In the genomic region with DNA sequence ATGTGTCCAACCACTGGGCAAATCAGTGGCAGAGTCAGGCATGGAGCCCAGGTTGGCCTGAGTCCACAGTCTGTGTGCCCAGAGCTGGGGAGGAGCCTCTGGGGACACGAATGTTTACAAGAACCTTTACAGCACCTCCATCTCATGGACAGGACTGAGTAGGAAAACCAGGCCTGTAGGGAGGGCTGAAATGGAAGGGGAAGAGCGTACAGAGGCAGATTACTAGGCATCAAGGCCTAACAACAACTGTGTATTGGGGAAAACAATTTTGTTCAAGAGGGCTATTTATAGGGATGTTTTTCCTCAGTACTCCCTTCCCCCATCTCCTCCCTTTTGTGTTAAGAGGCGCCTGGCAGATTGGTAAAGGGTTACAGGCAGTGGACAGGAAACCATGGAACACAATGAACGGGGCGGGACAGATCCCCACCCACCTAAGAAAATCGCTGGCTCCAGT, we compare ENCODE assay signal across 12 cellular contexts. TPM values are rescaled to one million over a fixed set of nuclear protein-coding genes. Genes with fewer than 3 reads are reported as not detected.
DNase-seq lines count a peak whose midpoint lies in the region; ATAC-seq and TF ChIP-seq lines count a peak whose summit lies in the region.
"Had no signal": no experiment of that assay in that cellular context is flagged by ENCODE, and none has a peak within 500 bp of the region (broad histone marks: within the 10 kb centered on the region; RNA-seq: fewer than 3 reads in every experiment).

No MANE protein-coding gene starts in this region.

- intact Hi-C loops in left colon (cut with DNase I, micrococcal nuclease) (no loop called here), OCI-LY7 (cut with micrococcal nuclease; ENCODE audit: unreplicated experiment) (no loop called here)

- H3K27ac ChIP-seq in smooth muscle cell (ENCODE audit: low read depth), result no peak overlapping the region
- no peak overlapping the region for H3K27ac ChIP-seq in OCI-LY7 (ENCODE audit: low read depth, low read length, poor library complexity, severe bottlenecking)
- no peak overlapping the region for H3K27ac ChIP-seq in brain microvascular endothelial cell
- H3K27ac ChIP-seq: KMS-11 had no signal

- in situ Hi-C loops in brain microvascular endothelial cell (cut with HindIII; ENCODE audit: low pct_ligation_motif_present, low sequenced_read_pairs), result no loop called here

- CTCF ChIA-PET in OCI-LY7 (lab: Charles Lee; ENCODE audit: unreplicated experiment), result no interaction called here

- H3K9me3 ChIP-seq in smooth muscle cell (replicated peaks; ENCODE audit: low read depth), result no peaks in the 10 kb centered on the region
- peaks cover 8% of the 10 kb centered on the region; the same call in 1 of the 2 replicates for H3K9me3 ChIP-seq in OCI-LY7 (ENCODE audit: low read length)

- H4K20me1 ChIP-seq in smooth muscle cell (ENCODE audit: low read depth), result no peaks in the 10 kb centered on the region
- no peaks in the 10 kb centered on the region for H4K20me1 ChIP-seq in OCI-LY7 (ENCODE audit: insufficient read depth, low read length)

- no peak overlapping the region for H3K4me3 ChIP-seq in LNCaP clone FGC (ENCODE audit: low read depth, low read length)
- H3K4me3 ChIP-seq in cardiac fibroblast (replicated peaks in 1 of 2; ENCODE audit: low read depth in 2 of 2, low read length in 2 of 2), result no peak overlapping the region
- H3K4me3 ChIP-seq in smooth muscle cell, result no peak overlapping the region
- H3K4me3 ChIP-seq in OCI-LY7 (ENCODE audit: low read depth, low read length, poor library complexity, severe bottlenecking), result no peak overlapping the region
- no peak overlapping the region for H3K4me3 ChIP-seq in brain microvascular endothelial cell (ENCODE audit: low read depth, low read length)

- H3K9me2 ChIP-seq in OCI-LY7 (ENCODE audit: insufficient read depth, low read length), result no peaks in the 10 kb centered on the region

- no peak overlapping the region for H3K9ac ChIP-seq in smooth muscle cell (ENCODE audit: low read depth)
- H3K9ac ChIP-seq: KMS-11 had no signal

- H3F3A ChIP-seq in smooth muscle cell (ENCODE audit: low read depth), result no peaks in the 10 kb centered on the region

- 80% methylated on average over 6 of the region's 6 CpGs for WGBS in smooth muscle cell (ENCODE audit: low lambda C conversion rate)

- no TSS peak for BruUV-seq in OCI-LY7 (replicated peaks; lab: Mats Ljungman, UMichigan)

- H3K4me1 ChIP-seq in smooth muscle cell (ENCODE audit: low read depth), result no peaks in the 10 kb centered on the region
- no peaks in the 10 kb centered on the region for H3K4me1 ChIP-seq in OCI-LY7 (ENCODE audit: insufficient read depth, low read length, poor library complexity, severe bottlenecking)

- H3K27me3 ChIP-seq in smooth muscle cell (ENCODE audit: low read depth) (no peaks in the 10 kb centered on the region), brain microvascular endothelial cell (replicated peaks) (no peaks in the 10 kb centered on the region)

- H2AFZ ChIP-seq in smooth muscle cell (ENCODE audit: low read depth) (peak overlapping the region; percentile 30), OCI-LY7 (ENCODE audit: low read length) (no peak overlapping the region)

- no peaks in the 10 kb centered on the region for H3K36me3 ChIP-seq in smooth muscle cell (ENCODE audit: low read depth)
- H3K36me3 ChIP-seq in OCI-LY7 (ENCODE audit: insufficient read depth, low read length), result no peaks in the 10 kb centered on the region
- no peaks in the 10 kb centered on the region for H3K36me3 ChIP-seq in brain microvascular endothelial cell (replicated peaks)

- DNase-seq in LNCaP clone FGC (ENCODE audit: low read depth) (peak; percentile 93), cardiac fibroblast (ENCODE audit: low read depth in 2 of 2) (peak; percentile 20 to 56), left colon (peak; percentile 40 to 54), smooth muscle cell (lab: John Stamatoyannopoulos, UW; ENCODE audit: unreplicated experiment) (no peak), GDM1 (lab: John Stamatoyannopoulos, UW) (no peak), OCI-LY7 (ENCODE audit: low spot score) (no peak), brain microvascular endothelial cell (no peak)
- DNase-seq: cortex of kidney; DMS53; stimulated activated CD4-positive, alpha-beta T cell treated with anti-CD3 and anti-CD28 coated beads, Interleukin-4, amount 100 ng/mL, for 24 hours had no signal

- peak; percentile 94 for ATAC-seq in left colon
- ATAC-seq in GM21528 (IDR thresholded peaks at IDR 0.05; ENCODE audit: low FRiP score, unreplicated experiment), result no peak

- no peaks in the 10 kb centered on the region for H3K79me2 ChIP-seq in smooth muscle cell (ENCODE audit: low read depth)
- no peaks in the 10 kb centered on the region for H3K79me2 ChIP-seq in OCI-LY7 (ENCODE audit: insufficient read depth, low read depth, low read length)

- POLR2A ChIA-PET in OCI-LY7 (lab: Charles Lee), result no interaction called here

- TF ChIP-seq CTCF in LNCaP clone FGC (IDR thresholded peaks at IDR 0.05; ENCODE audit: control insufficient read depth, extremely low read depth, insufficient read depth) (no peak), cardiac fibroblast (IDR thresholded peaks at IDR 0.05; ENCODE audit: low read depth, low read length) (no peak), smooth muscle cell (IDR thresholded peaks at IDR 0.05; ENCODE audit: borderline replicate concordance, insufficient read depth, poor library complexity, severe bottlenecking) (no peak), OCI-LY7 (conservative IDR thresholded peaks at IDR 0.05; ENCODE audit: low read length) (no peak), brain microvascular endothelial cell (IDR thresholded peaks at IDR 0.05; ENCODE audit: low read depth, low read length, missing control alignments) (no peak)

- H3K4me2 ChIP-seq in smooth muscle cell (no peak overlapping the region), OCI-LY7 (ENCODE audit: low read length) (no peak overlapping the region)
- H3K4me2 ChIP-seq: KMS-11 had no signal

RNA-seq across cellular contexts. Expression of a gene that starts 15.1 kb away (rescaled TPM):
- total RNA-seq in left colon (10 to 100 TPM; 10.7 to 12.1 TPM), smooth muscle cell (10.9 and 15.4 TPM in 2 replicates), OCI-LY7 (2022) (2.8 and 4.0 TPM in 2 replicates)
- 5.6 and 6.1 TPM in 2 replicates for polyA plus RNA-seq in smooth muscle cell
- total RNA-seq in OCI-LY7 (2014; rRNA removed; shearing (Covaris generic)), result 4.1 TPM in 2 replicates

RNA-seq across cellular contexts. Expression of a gene that starts 38.5 kb away (rescaled TPM):
- 10 to 100 TPM; 58.1 to 60.4 TPM for total RNA-seq in left colon
- total RNA-seq in smooth muscle cell, result 33.5 and 37.3 TPM in 2 replicates
- polyA plus RNA-seq in smooth muscle cell, result 28.8 and 36.8 TPM in 2 replicates
- 17.3 and 20.3 TPM in 2 replicates for total RNA-seq in OCI-LY7 (2014; rRNA removed; shearing (Covaris generic))
- total RNA-seq in OCI-LY7 (2022), result 16.6 and 18.5 TPM in 2 replicates

Comparison
In these comparisons a context has a peak if more than half of its experiments do, and no peak if none do; other contexts are left out.
1. DNase-seq: peak in LNCaP clone FGC (single experiment), cardiac fibroblast (2 of 2) and left colon (2 of 2); none in smooth muscle cell (single experiment), GDM1 (single experiment), OCI-LY7 (single experiment) and brain microvascular endothelial cell (single experiment).